1 cellular context compared by ENCODE assay signal in genomic region chr11:28756977-28757376, GRCh38.
TF ChIP-seq lines count a peak whose summit lies in the region.

No MANE protein-coding gene starts in this region.

TF ChIP-seq in IMR-90, 13 proteins besides CTCF, POLR2A, EP300 and RAD21:
- TF ChIP-seq RCOR1 (IDR thresholded peaks at IDR 0.05; ENCODE audit: insufficient replicate concordance, low read length) = no peak
- no peak for TF ChIP-seq BHLHE40 (IDR thresholded peaks at IDR 0.05; ENCODE audit: low read depth, low read length)
- peak; percentile 34; the same call in 1 of the 2 replicates for TF ChIP-seq MAFK (IDR thresholded peaks at IDR 0.05; ENCODE audit: low read depth, low read length)
- no peak for TF ChIP-seq SMC3 (IDR thresholded peaks at IDR 0.05; ENCODE audit: low read depth, low read length)
- no peak for TF ChIP-seq MXI1 (IDR thresholded peaks at IDR 0.05; ENCODE audit: borderline replicate concordance, low read depth, low read length)
TF ChIP-seq in IMR-90: peak in this region for 1.
